ENCODE assay signal across 27 cellular contexts in the genomic region with DNA sequence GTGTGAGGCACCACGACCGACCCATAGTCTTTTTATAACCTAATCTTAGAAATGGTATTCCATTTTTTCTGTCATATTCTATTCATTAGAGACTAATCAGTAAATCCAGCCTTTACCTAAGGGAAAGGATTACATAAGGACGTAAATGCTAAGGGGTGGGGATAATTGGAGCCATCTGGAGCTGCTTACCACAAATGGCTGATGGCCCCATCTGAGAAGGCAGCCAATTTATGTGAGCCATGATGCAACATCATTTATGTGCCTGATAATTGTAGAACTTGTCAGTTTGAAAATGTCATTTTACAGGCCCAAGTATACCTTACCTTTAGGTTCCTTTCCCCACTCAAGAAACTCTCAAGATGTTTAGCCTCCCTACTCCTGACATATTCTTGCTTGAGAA. TPM values are rescaled to one million over a fixed set of nuclear protein-coding genes. Genes with fewer than 3 reads are reported as not detected.
DNase-seq lines count a peak whose midpoint lies in the region; ATAC-seq, FAIRE-seq and TF ChIP-seq lines count a peak whose summit lies in the region.
"Had no signal": no experiment of that assay in that cellular context is flagged by ENCODE, and none has a peak within 500 bp of the region (broad histone marks: within the 10 kb centered on the region; RNA-seq: fewer than 3 reads in every experiment).

No MANE protein-coding gene starts in this region.

- H3K27me3 Mint-ChIP-seq in astrocyte (ENCODE audit: low read depth, unreplicated experiment): no peaks in the 10 kb centered on the region
- H3K27me3 Mint-ChIP-seq: progenitor cell of endocrine pancreas had no signal

- ATAC-seq in HG02763 (IDR thresholded peaks at IDR 0.05; ENCODE audit: unreplicated experiment): no peak
- ATAC-seq: activated naive CD4-positive, alpha-beta T cell treated with anti-CD3 and anti-CD28 coated beads, Interleukin-2, amount 50 U/mL, for 72 hours; activated T-cell treated with anti-CD3 and anti-CD28 coated beads, Interleukin-2, amount 50 U/mL, for 72 hours; body of pancreas; gastrocnemius medialis; T-cell had no signal

- H3K9me3 ChIP-seq in astrocyte (ENCODE audit: insufficient read depth, low read depth, low read length) (no peaks in the 10 kb centered on the region), left ventricle myocardium inferior (replicated peaks) (no peaks in the 10 kb centered on the region)
- H3K9me3 ChIP-seq: body of pancreas, gastrocnemius medialis, suprapubic skin had no signal

- peaks cover 14% of the 10 kb centered on the region for H3K4me1 Mint-ChIP-seq in astrocyte (ENCODE audit: low read depth, unreplicated experiment)
- H3K4me1 Mint-ChIP-seq: activated CD4-positive, alpha-beta memory T cell treated with anti-CD3 and anti-CD28 coated beads, Interleukin-2, amount 10 ng/mL, durations not matched to agents 7 days and 5 days; CD4-positive, CD25-positive, alpha-beta regulatory T cell; H9; T-cell had no signal

- no peak overlapping the region for H2AFZ ChIP-seq in astrocyte (ENCODE audit: low read depth, low read length)

- FAIRE-seq in astrocyte (lab: Jason Lieb, UNC): no peak
- FAIRE-seq: colon, GM18507 had no signal

- H3K36me3 Mint-ChIP-seq in astrocyte (ENCODE audit: low read depth, unreplicated experiment): no peaks in the 10 kb centered on the region
- H3K36me3 Mint-ChIP-seq: activated naive CD4-positive, alpha-beta T cell treated with anti-CD3 and anti-CD28 coated beads, Interleukin-2, amount 50 U/mL, for 72 hours; CD4-positive, CD25-positive, alpha-beta regulatory T cell; T-cell had no signal

- H3K9me3 Mint-ChIP-seq in astrocyte (ENCODE audit: unreplicated experiment): no peaks in the 10 kb centered on the region
- H3K9me3 Mint-ChIP-seq: activated CD4-positive, alpha-beta memory T cell treated with anti-CD3 and anti-CD28 coated beads, Interleukin-2, amount 10 ng/mL, durations not matched to agents 7 days and 5 days; activated naive CD4-positive, alpha-beta T cell treated with anti-CD3 and anti-CD28 coated beads, Interleukin-2, amount 50 U/mL, for 72 hours; activated T-cell treated with anti-CD3 and anti-CD28 coated beads, Interleukin-2, amount 50 U/mL, for 72 hours; CD4-positive, CD25-positive, alpha-beta regulatory T cell; H9; T-cell had no signal

- no peak for TF ChIP-seq CTCF in astrocyte (IDR thresholded peaks at IDR 0.05; ENCODE audit: insufficient read depth, low read depth, low read length)
- no peak for TF ChIP-seq CTCF in left ventricle myocardium inferior (IDR thresholded peaks at IDR 0.05; ENCODE audit: borderline replicate concordance)

- no peaks in the 10 kb centered on the region for H3K79me2 ChIP-seq in astrocyte (ENCODE audit: insufficient read depth, low read length)

- H3K4me1 ChIP-seq in astrocyte (ENCODE audit: insufficient read depth, low read length) (no peaks in the 10 kb centered on the region), left ventricle myocardium inferior (peaks cover 9% of the 10 kb centered on the region)
- H3K4me1 ChIP-seq: body of pancreas, gastrocnemius medialis, suprapubic skin had no signal

- H4K20me1 ChIP-seq in astrocyte (ENCODE audit: insufficient read depth, low read length): no peaks in the 10 kb centered on the region

- no peak overlapping the region for H3K9ac ChIP-seq in astrocyte (ENCODE audit: low read length)
- H3K9ac ChIP-seq: KMS-11 had no signal

- H3K4me3 Mint-ChIP-seq in astrocyte (ENCODE audit: unreplicated experiment): no peak overlapping the region
- H3K4me3 Mint-ChIP-seq: activated CD4-positive, alpha-beta memory T cell treated with anti-CD3 and anti-CD28 coated beads, Interleukin-2, amount 10 ng/mL, durations not matched to agents 7 days and 5 days; activated T-cell treated with anti-CD3 and anti-CD28 coated beads, Interleukin-2, amount 50 U/mL, for 72 hours; CD4-positive, CD25-positive, alpha-beta regulatory T cell; H9; T-cell had no signal

- no peak overlapping the region for H3K4me2 ChIP-seq in astrocyte (ENCODE audit: low read length)
- H3K4me2 ChIP-seq: KMS-11, smooth muscle cell had no signal

- H3K36me3 ChIP-seq in astrocyte (ENCODE audit: insufficient read depth, low read length) (no peaks in the 10 kb centered on the region), left ventricle myocardium inferior (peaks cover 4% of the 10 kb centered on the region)
- H3K36me3 ChIP-seq: gastrocnemius medialis, suprapubic skin had no signal

- no peak overlapping the region for H3K27ac Mint-ChIP-seq in astrocyte (ENCODE audit: unreplicated experiment)
- H3K27ac Mint-ChIP-seq: activated CD4-positive, alpha-beta memory T cell treated with anti-CD3 and anti-CD28 coated beads, Interleukin-2, amount 10 ng/mL, durations not matched to agents 7 days and 5 days; activated naive CD4-positive, alpha-beta T cell treated with anti-CD3 and anti-CD28 coated beads, Interleukin-2, amount 50 U/mL, for 72 hours; activated T-cell treated with anti-CD3 and anti-CD28 coated beads, Interleukin-2, amount 50 U/mL, for 72 hours; CD4-positive, CD25-positive, alpha-beta regulatory T cell; H9; progenitor cell of endocrine pancreas; T-cell had no signal

- H3K4me3 ChIP-seq in astrocyte (ENCODE audit: insufficient read depth, low read depth, low read length) (no peak overlapping the region), left ventricle myocardium inferior (no peak overlapping the region)
- H3K4me3 ChIP-seq: body of pancreas, gastrocnemius medialis, smooth muscle cell, suprapubic skin had no signal

- DNase-seq in NCI-H748 (lab: John Stamatoyannopoulos, UW; ENCODE audit: unreplicated experiment) (peak; percentile 2), NCI-H748 treated with DMSO at 0.1 percent for 48 hours (lab: John Stamatoyannopoulos, UW) (no peak), NCI-H2171 treated with DMSO at 0.1 percent for 48 hours (lab: John Stamatoyannopoulos, UW) (peak; percentile 81), astrocyte (ENCODE audit: low read depth) (peak; percentile 11), left ventricle myocardium inferior (no peak), NCI-H1092 (lab: John Stamatoyannopoulos, UW) (no peak)
- DNase-seq in activated CD8-positive, alpha-beta memory T cell treated with anti-CD3 and anti-CD28 coated beads for 24 hours: no peak
- DNase-seq: activated CD4-positive, alpha-beta memory T cell treated with anti-CD3 and anti-CD28 coated beads, Interleukin-2, amount 10 ng/mL, durations not matched to agents 7 days and 5 days; activated T-cell treated with anti-CD3 and anti-CD28 coated beads, Interleukin-2, amount 50 U/mL, for 72 hours; body of pancreas; CD4-positive, CD25-positive, alpha-beta regulatory T cell; DMS79; gastrocnemius medialis; H9; midbrain; NCI-H1092 treated with DMSO at 0.1 percent for 48 hours; stimulated activated CD4-positive, alpha-beta T cell treated with anti-CD3 and anti-CD28 coated beads, Interleukin-4, amount 100 ng/mL, for 4 hours; T-cell had no signal

- H3K27me3 ChIP-seq in astrocyte (ENCODE audit: insufficient read depth, low read length) (no peaks in the 10 kb centered on the region), left ventricle myocardium inferior (ENCODE audit: low read depth) (no peaks in the 10 kb centered on the region)
- H3K27me3 ChIP-seq: body of pancreas, gastrocnemius medialis, suprapubic skin had no signal

- intact Hi-C loops in left ventricle myocardium inferior (cut with micrococcal nuclease): no loop called here

- no peak overlapping the region for H3K27ac ChIP-seq in astrocyte (ENCODE audit: low read depth, low read length)
- H3K27ac ChIP-seq in left ventricle myocardium inferior (replicated peaks): no peak overlapping the region
- H3K27ac ChIP-seq: 22Rv1, body of pancreas, gastrocnemius medialis, KMS-11, suprapubic skin had no signal

RNA-seq across cellular contexts. Expression of gene ARHGEF33, which starts 44.0 kb away (rescaled TPM):
- total RNA-seq in astrocyte: 0.10 and 0.30 TPM in 2 replicates
- 0.14 TPM for total RNA-seq in left ventricle myocardium inferior
- total RNA-seq: CD4-positive, CD25-positive, alpha-beta regulatory T cell had no signal

RNA-seq across cellular contexts. Expression of gene MORN2, which starts 57.9 kb away (rescaled TPM):
- total RNA-seq in astrocyte (16.6 and 18.0 TPM in 2 replicates), left ventricle myocardium inferior (23.9 TPM)

RNA-seq across cellular contexts. Expression of gene DHX57, which starts 57.9 kb away (rescaled TPM):
- total RNA-seq in astrocyte: 18.6 and 22.5 TPM in 2 replicates
- total RNA-seq in left ventricle myocardium inferior: 8.1 TPM

Comparison
In these comparisons a context has a peak if more than half of its experiments do, and no peak if none do; other contexts are left out.
1. DNase-seq: peak in NCI-H748 (single experiment), NCI-H2171 treated with DMSO at 0.1 percent for 48 hours (single experiment) and astrocyte (single experiment); none in NCI-H748 treated with DMSO at 0.1 percent for 48 hours (single experiment), left ventricle myocardium inferior (single experiment), NCI-H1092 (single experiment) and activated CD8-positive, alpha-beta memory T cell treated with anti-CD3 and anti-CD28 coated beads for 24 hours (single experiment).